In the genomic region with DNA sequence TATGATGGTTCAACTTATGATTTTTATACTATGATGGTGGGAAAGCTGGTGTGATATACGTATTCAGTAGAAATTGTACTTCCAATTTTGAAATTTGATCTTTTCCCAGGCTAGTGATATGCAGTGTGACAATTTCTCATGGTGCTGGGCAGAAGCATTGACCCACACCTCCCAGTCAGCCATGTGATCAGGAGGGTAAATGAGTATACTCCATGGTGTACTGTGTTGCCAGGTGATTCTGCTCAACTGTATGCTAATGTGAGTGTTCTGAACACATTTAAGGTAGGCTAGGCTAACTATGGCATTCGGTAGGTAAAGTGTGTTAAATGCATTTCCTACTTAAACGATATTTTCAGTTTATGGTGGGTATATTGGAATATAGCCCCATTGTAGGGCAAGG, we compare ENCODE assay signal across 22 cellular contexts. TPM values are rescaled to one million over a fixed set of nuclear protein-coding genes. Genes with fewer than 3 reads are reported as not detected.
DNase-seq lines count a peak whose midpoint lies in the region; ATAC-seq, FAIRE-seq and TF ChIP-seq lines count a peak whose summit lies in the region.
"Had no signal": no experiment of that assay in that cellular context is flagged by ENCODE, and none has a peak within 500 bp of the region (broad histone marks: within the 10 kb centered on the region; RNA-seq: fewer than 3 reads in every experiment).

No MANE protein-coding gene starts in this region.

- peak; percentile 51; the same call in 2 of the 3 replicates for ATAC-seq in HepG2
- ATAC-seq in right lobe of liver, result no peak
- ATAC-seq in T-helper 17 cell, result no peak
- peak; percentile 57 for ATAC-seq in left lobe of liver
- ATAC-seq: Panc1 had no signal

- H3K4me3 ChIP-seq in HepG2 (replicated peaks in 1 of 3; ENCODE audit: insufficient read depth in 1 of 3, low read depth in 2 of 3, low read length in 3 of 3), result no peak overlapping the region
- H3K4me3 ChIP-seq in right lobe of liver, result no peak overlapping the region
- no peak overlapping the region for H3K4me3 ChIP-seq in transverse colon
- no peak overlapping the region for H3K4me3 ChIP-seq in osteoblast (ENCODE audit: insufficient read depth, low read length)

- H3K36me3 Mint-ChIP-seq in T-helper 17 cell (ENCODE audit: low read depth), result no peaks in the 10 kb centered on the region

- intact Hi-C loops in HepG2 (cut with micrococcal nuclease; ENCODE audit: unreplicated experiment) (no loop called here), right lobe of liver (cut with DNase I) (no loop called here), transverse colon (cut with DNase I; ENCODE audit: low total_unique reads) (no loop called here)

- 92% methylated on average over 3 of the region's 3 CpGs for WGBS in HepG2 (ENCODE audit: low lambda C conversion rate)
- 83% methylated on average over 3 of the region's 3 CpGs for WGBS in right lobe of liver (ENCODE audit: insufficient coverage, low coverage, low lambda C conversion rate, missing lambda C conversion rate)
- 51 to 64% methylated on average over 3 of the region's 3 CpGs for whole genome bisulfite sequencing in transverse colon (ENCODE audit: low coverage in 1 of 2), 2 donors

- peak overlapping the region; percentile 43 for H3K27ac Mint-ChIP-seq in T-helper 17 cell

- H3K27me3 Mint-ChIP-seq in T-helper 17 cell, result no peaks in the 10 kb centered on the region
- H3K27me3 Mint-ChIP-seq: CD8-positive, alpha-beta memory T cell had no signal

- H2AFZ ChIP-seq in HepG2 (ENCODE audit: low read length) (no peak overlapping the region), osteoblast (ENCODE audit: low read length) (no peak overlapping the region)

- no TSS peak for BruUV-seq in HepG2 (replicated peaks; lab: Mats Ljungman, UMichigan)

- TF ChIP-seq EP300 in HepG2 (IDR thresholded peaks at IDR 0.05; ENCODE audit: low read depth in 2 of 2, low read length in 2 of 2) (no peak), HepG2 (CRISPR knock-in tag; IDR thresholded peaks at IDR 0.05; ENCODE audit: borderline replicate concordance) (no peak), transverse colon (IDR thresholded peaks at IDR 0.05; ENCODE audit: low read depth) (no peak)

- H3K9ac ChIP-seq in HepG2 (ENCODE audit: insufficient read depth, low read depth, low read length), result no peak overlapping the region

- 0 out of 2 replicates have a peak, but pooled peaks cover 11% of the 10 kb centered on the region for H4K20me1 ChIP-seq in HepG2 (ENCODE audit: insufficient read depth, low read length)
- H4K20me1 ChIP-seq in osteoblast (ENCODE audit: insufficient read depth, low read length), result peaks cover 45% of the 10 kb centered on the region

- no peak for TF ChIP-seq POLR2A in HepG2 (IDR thresholded peaks at IDR 0.05; ENCODE audit: insufficient read depth in 1 of 2, low read depth in 2 of 2, low read length in 2 of 2)
- TF ChIP-seq POLR2A in right lobe of liver (IDR thresholded peaks at IDR 0.05), result no peak
- TF ChIP-seq POLR2A in transverse colon (IDR thresholded peaks at IDR 0.05), result no peak

- in situ Hi-C loops in HepG2 (cut with HindIII; ENCODE audit: extremely low pct_ligation_motif_present, low pct_unique_long_range_greater_than_20kb), result no loop called here
- in situ Hi-C loops in transverse colon (cut with MboI; ENCODE audit: low pct_ligation_motif_present in 1 of 4, low pct_unique_long_range_greater_than_20kb in 1 of 4, low sequenced_read_pairs in 3 of 4), result no loop called here

- no peak for TF ChIP-seq CTCF in HepG2 (CRISPR knock-in tag; IDR thresholded peaks at IDR 0.05)
- no peak for TF ChIP-seq CTCF in right lobe of liver (IDR thresholded peaks at IDR 0.05)
- TF ChIP-seq CTCF in transverse colon (IDR thresholded peaks at IDR 0.05), result no peak
- no peak for TF ChIP-seq CTCF in osteoblast (IDR thresholded peaks at IDR 0.05; ENCODE audit: extremely low read depth, low read depth, low read length)

- CTCF ChIA-PET in HepG2 (lab: Yijun Ruan, JAX; ENCODE audit: low intra/inter-chr PET ratio, low total read pairs), result no interaction called here

- H3K4me1 ChIP-seq in HepG2 (ENCODE audit: insufficient read depth, low read length), result peaks cover 26% of the 10 kb centered on the region
- no peaks in the 10 kb centered on the region for H3K4me1 ChIP-seq in right lobe of liver
- peaks cover 11 to 45% (median 23%) of the 10 kb centered on the region in 4 donors for H3K4me1 ChIP-seq in transverse colon
- H3K4me1 ChIP-seq in osteoblast (ENCODE audit: insufficient read depth, low read length), result peaks cover 9% of the 10 kb centered on the region

- peaks cover 37% of the 10 kb centered on the region for H3K4me1 Mint-ChIP-seq in T-helper 17 cell

- no peak overlapping the region for H3K4me3 Mint-ChIP-seq in T-helper 17 cell
- H3K4me3 Mint-ChIP-seq: CD8-positive, alpha-beta memory T cell had no signal

- H3K27ac ChIP-seq in HepG2 (ENCODE audit: extremely low read length, insufficient read depth, low read length), result no peak overlapping the region
- no peak overlapping the region for H3K27ac ChIP-seq in right lobe of liver
- peak overlapping the region in 3 of 4 donors; percentile 8 to 57 (median 47) for H3K27ac ChIP-seq in transverse colon
- no peak overlapping the region for H3K27ac ChIP-seq in osteoblast (ENCODE audit: low read depth, low read length)
- H3K27ac ChIP-seq: HL-60, RWPE1 had no signal

- H3K9me3 ChIP-seq in HepG2 (ENCODE audit: low read length), result 0 out of 2 replicates have a peak, but pooled peaks cover 3% of the 10 kb centered on the region
- no peaks in the 10 kb centered on the region for H3K9me3 ChIP-seq in right lobe of liver
- H3K9me3 ChIP-seq in T-helper 17 cell (ENCODE audit: control insufficient read depth, low read length, poor library complexity, severe bottlenecking), result no peaks in the 10 kb centered on the region
- H3K9me3 ChIP-seq in transverse colon, result peaks cover 0 to 3% of the 10 kb centered on the region in 2 donors
- H3K9me3 ChIP-seq in osteoblast (ENCODE audit: low read depth, low read length), result no peaks in the 10 kb centered on the region

- H3K27me3 ChIP-seq in HepG2 (ENCODE audit: control insufficient read depth in 1 of 2, insufficient read depth in 2 of 2, low read length in 2 of 2), result no peaks in the 10 kb centered on the region
- no peaks in the 10 kb centered on the region for H3K27me3 ChIP-seq in right lobe of liver
- no peaks in the 10 kb centered on the region for H3K27me3 ChIP-seq in transverse colon
- H3K27me3 ChIP-seq in osteoblast (ENCODE audit: insufficient read depth, low read length), result no peaks in the 10 kb centered on the region

- POLR2A ChIA-PET in HepG2 (lab: Yijun Ruan, JAX), result interaction anchor here (0.7 kb wide), 1 partner anchor 19 kb away, joined by 3 read pairs; the partner anchor contains the start of gene PTPRA

- no peak for FAIRE-seq in HepG2 (lab: Jason Lieb, UNC)
- FAIRE-seq: GM12892 had no signal

- DNase-seq in HepG2 (ENCODE audit: low spot score), result no peak
- no peak for DNase-seq in right lobe of liver
- no peak for DNase-seq in T-helper 17 cell
- no peak for DNase-seq in left lobe of liver (ENCODE audit: low spot score)
- peak; percentile 25 for DNase-seq in transverse colon
- DNase-seq in effector CD4-positive, alpha-beta T cell, result no peak
- no peak for DNase-seq in NCI-H345 treated with DMSO at 0.1 percent for 48 hours (lab: John Stamatoyannopoulos, UW; ENCODE audit: unreplicated experiment)
- DNase-seq in osteoblast (ENCODE audit: insufficient read length, low spot score, missing footprints), result no peak
- DNase-seq: C1 segment of cervical spinal cord; Calu3; CD8-positive, alpha-beta memory T cell; DND-41; Karpas-422; NCI-H1105 treated with DMSO at 0.1 percent for 48 hours; NCI-H146; NCI-H2029; NCI-H526 treated with DMSO at 0.1 percent for 48 hours; SHP77 had no signal

- no peak for TF ChIP-seq RAD21 in HepG2 (CRISPR knock-in tag; IDR thresholded peaks at IDR 0.05)

- H3K36me3 ChIP-seq in HepG2 (replicated peaks in 1 of 2; ENCODE audit: control insufficient read depth in 1 of 2, insufficient read depth in 2 of 2, low read length in 2 of 2) (0 out of 5 replicates have a peak, but pooled peaks cover 0 to 1% of the 10 kb centered on the region in 2 experiments), right lobe of liver (no peaks in the 10 kb centered on the region), transverse colon (no peaks in the 10 kb centered on the region), osteoblast (ENCODE audit: insufficient read depth, low read length) (no peaks in the 10 kb centered on the region)

- peaks cover 82% of the 10 kb centered on the region for H3K79me2 ChIP-seq in HepG2 (ENCODE audit: insufficient read depth, low read length)
- H3K79me2 ChIP-seq in osteoblast (ENCODE audit: insufficient read depth, low read length), result peaks cover 80% of the 10 kb centered on the region

- no peak overlapping the region for H3K4me2 ChIP-seq in HepG2 (ENCODE audit: low read depth, low read length)
- H3K4me2 ChIP-seq in osteoblast (ENCODE audit: insufficient read depth, low read length), result no peak overlapping the region

RNA-seq across cellular contexts. Expression of gene PTPRA, which starts 19.1 kb away (rescaled TPM):
- total RNA-seq in HepG2 (2016; rRNA removed; fragmentation: Illumina TruSeq; extraction: Trizol) (43.7 and 47.2 TPM in 2 replicates), right lobe of liver (10 to 100 TPM; 15.7 to 22.1 (median 18.6) TPM), T-helper 17 cell (10 to 100 TPM; 72.1 to 76.5 TPM), left lobe of liver (15.3 TPM), transverse colon (10 to 100 TPM; 32.2 to 55.8 (median 45.8) TPM), osteoblast (44.2 and 51.0 TPM in 2 replicates)
- 75.0 and 92.4 TPM in 2 replicates for total RNA-seq in HepG2 (2016; cell fraction: cytosol; rRNA removed; fragmentation: Illumina TruSeq; extraction: Trizol; ENCODE audit: low read depth)
- total RNA-seq in HepG2 (2016; cell fraction: insoluble cytoplasmic fraction; rRNA removed; fragmentation: Illumina TruSeq; extraction: Trizol), result 36.6 and 48.6 TPM in 2 replicates
- 68.2 and 69.6 TPM in 2 replicates for total RNA-seq in HepG2 (2016; cell fraction: membrane; rRNA removed; fragmentation: Illumina TruSeq; extraction: Trizol)
- total RNA-seq in HepG2 (2016; cell fraction: nucleus; rRNA removed; fragmentation: Illumina TruSeq; extraction: Trizol), result 49.3 and 53.4 TPM in 2 replicates
- 107 and 127 TPM in 2 replicates for polyA plus RNA-seq in HepG2 (2011; rRNA removed)
- 69.7 and 102 TPM in 2 replicates for polyA plus RNA-seq in HepG2 (2011; cell fraction: cytosol; rRNA removed)
- 65.1 and 68.2 TPM in 2 replicates for polyA plus RNA-seq in HepG2 (2011; cell fraction: nucleus; rRNA removed)
- 67.3 and 73.2 TPM in 2 replicates for polyA plus RNA-seq in HepG2 (2012)
- 23.1 and 26.7 TPM in 2 replicates for polyA plus RNA-seq in HepG2 (2016; cell fraction: cytosol; fragmentation: Illumina TruSeq; extraction: Trizol; ENCODE audit: low read depth)
- 56.2 and 64.8 TPM in 2 replicates for polyA plus RNA-seq in HepG2 (2016; cell fraction: insoluble cytoplasmic fraction; fragmentation: Illumina TruSeq; extraction: Trizol; ENCODE audit: low read depth)
- 68.7 and 72.2 TPM in 2 replicates for polyA plus RNA-seq in HepG2 (2016; cell fraction: membrane; fragmentation: Illumina TruSeq; extraction: Trizol; ENCODE audit: low read depth)
- 100 and 102 TPM in 2 replicates for polyA plus RNA-seq in HepG2 (2016; cell fraction: nucleus; fragmentation: Illumina TruSeq; extraction: Trizol; ENCODE audit: insufficient read depth, low read depth)
- polyA minus RNA-seq in HepG2 (2011; rRNA and poly(A)+ RNA removed; ENCODE audit: low replicate concordance), result 22.9 and 71.1 TPM in 2 replicates
- 48.3 and 52.0 TPM in 2 replicates for polyA minus RNA-seq in HepG2 (2011; cell fraction: cytosol; rRNA and poly(A)+ RNA removed)
- 49.8 and 61.4 TPM in 2 replicates for polyA minus RNA-seq in HepG2 (2011; cell fraction: nucleus; rRNA and poly(A)+ RNA removed)

RNA-seq across cellular contexts. Expression of gene VPS16, which starts 51.8 kb away (rescaled TPM):
- 27.6 and 35.4 TPM in 2 replicates for total RNA-seq in HepG2 (2016; rRNA removed; fragmentation: Illumina TruSeq; extraction: Trizol)
- total RNA-seq in HepG2 (2016; cell fraction: cytosol; rRNA removed; fragmentation: Illumina TruSeq; extraction: Trizol; ENCODE audit: low read depth), result 5.8 and 7.1 TPM in 2 replicates
- total RNA-seq in HepG2 (2016; cell fraction: insoluble cytoplasmic fraction; rRNA removed; fragmentation: Illumina TruSeq; extraction: Trizol), result 28.5 and 36.0 TPM in 2 replicates
- 7.1 and 7.2 TPM in 2 replicates for total RNA-seq in HepG2 (2016; cell fraction: membrane; rRNA removed; fragmentation: Illumina TruSeq; extraction: Trizol)
- total RNA-seq in HepG2 (2016; cell fraction: nucleus; rRNA removed; fragmentation: Illumina TruSeq; extraction: Trizol), result 36.6 and 39.6 TPM in 2 replicates
- polyA plus RNA-seq in HepG2 (2011; rRNA removed), result 34.2 and 44.0 TPM in 2 replicates
- 21.5 and 23.3 TPM in 2 replicates for polyA plus RNA-seq in HepG2 (2011; cell fraction: cytosol; rRNA removed)
- 216 and 253 TPM in 2 replicates for polyA plus RNA-seq in HepG2 (2011; cell fraction: nucleus; rRNA removed)
- 26.0 and 31.8 TPM in 2 replicates for polyA plus RNA-seq in HepG2 (2012)
- polyA plus RNA-seq in HepG2 (2016; cell fraction: cytosol; fragmentation: Illumina TruSeq; extraction: Trizol; ENCODE audit: low read depth), result 3.7 and 4.5 TPM in 2 replicates
- polyA plus RNA-seq in HepG2 (2016; cell fraction: insoluble cytoplasmic fraction; fragmentation: Illumina TruSeq; extraction: Trizol; ENCODE audit: low read depth), result 22.7 and 23.3 TPM in 2 replicates
- 4.4 and 5.8 TPM in 2 replicates for polyA plus RNA-seq in HepG2 (2016; cell fraction: membrane; fragmentation: Illumina TruSeq; extraction: Trizol; ENCODE audit: low read depth)
- polyA plus RNA-seq in HepG2 (2016; cell fraction: nucleus; fragmentation: Illumina TruSeq; extraction: Trizol; ENCODE audit: insufficient read depth, low read depth), result 85.0 and 94.6 TPM in 2 replicates
- 26.6 and 68.4 TPM in 2 replicates for polyA minus RNA-seq in HepG2 (2011; rRNA and poly(A)+ RNA removed; ENCODE audit: low replicate concordance)
- polyA minus RNA-seq in HepG2 (2011; cell fraction: cytosol; rRNA and poly(A)+ RNA removed), result 14.9 and 18.9 TPM in 2 replicates
- polyA minus RNA-seq in HepG2 (2011; cell fraction: nucleus; rRNA and poly(A)+ RNA removed), result 34.0 and 43.6 TPM in 2 replicates
- 10 to 100 TPM; 17.2 to 22.2 (median 19.1) TPM for total RNA-seq in right lobe of liver
- total RNA-seq in T-helper 17 cell, result 10 to 100 TPM; 41.9 to 42.9 TPM
- 19.3 TPM for total RNA-seq in left lobe of liver
- 10 to 100 TPM; 29.2 to 42.2 (median 36.7) TPM for total RNA-seq in transverse colon
- total RNA-seq in osteoblast, result 36.2 and 40.1 TPM in 2 replicates

RNA-seq across cellular contexts. Expression of gene PCED1A, which starts 51.9 kb away (rescaled TPM):
- total RNA-seq in HepG2 (2016; rRNA removed; fragmentation: Illumina TruSeq; extraction: Trizol) (12.6 and 40.1 TPM in 2 replicates), right lobe of liver (10 to 100 TPM in 5 of 6 experiments, 1 to 10 TPM in 1; 9.6 to 22.2 (median 18.6) TPM), T-helper 17 cell (10 to 100 TPM; 45.8 to 47.0 TPM), left lobe of liver (21.4 TPM), transverse colon (10 to 100 TPM; 15.5 to 85.7 (median 36.6) TPM), osteoblast (21.5 and 24.2 TPM in 2 replicates)
- total RNA-seq in HepG2 (2016; cell fraction: cytosol; rRNA removed; fragmentation: Illumina TruSeq; extraction: Trizol; ENCODE audit: low read depth), result 15.8 and 19.1 TPM in 2 replicates
- 12.7 and 43.6 TPM in 2 replicates for total RNA-seq in HepG2 (2016; cell fraction: insoluble cytoplasmic fraction; rRNA removed; fragmentation: Illumina TruSeq; extraction: Trizol)
- total RNA-seq in HepG2 (2016; cell fraction: membrane; rRNA removed; fragmentation: Illumina TruSeq; extraction: Trizol), result 25.5 and 30.3 TPM in 2 replicates
- total RNA-seq in HepG2 (2016; cell fraction: nucleus; rRNA removed; fragmentation: Illumina TruSeq; extraction: Trizol), result 50.5 and 56.6 TPM in 2 replicates
- polyA plus RNA-seq in HepG2 (2011; rRNA removed), result 84.2 and 92.3 TPM in 2 replicates
- 34.6 and 52.7 TPM in 2 replicates for polyA plus RNA-seq in HepG2 (2011; cell fraction: cytosol; rRNA removed)
- 548 and 651 TPM in 2 replicates for polyA plus RNA-seq in HepG2 (2011; cell fraction: nucleus; rRNA removed)
- 37.5 and 47.0 TPM in 2 replicates for polyA plus RNA-seq in HepG2 (2012)
- 15.4 and 16.6 TPM in 2 replicates for polyA plus RNA-seq in HepG2 (2016; cell fraction: cytosol; fragmentation: Illumina TruSeq; extraction: Trizol; ENCODE audit: low read depth)
- 13.1 and 14.6 TPM in 2 replicates for polyA plus RNA-seq in HepG2 (2016; cell fraction: insoluble cytoplasmic fraction; fragmentation: Illumina TruSeq; extraction: Trizol; ENCODE audit: low read depth)
- 23.9 and 27.4 TPM in 2 replicates for polyA plus RNA-seq in HepG2 (2016; cell fraction: membrane; fragmentation: Illumina TruSeq; extraction: Trizol; ENCODE audit: low read depth)
- polyA plus RNA-seq in HepG2 (2016; cell fraction: nucleus; fragmentation: Illumina TruSeq; extraction: Trizol; ENCODE audit: insufficient read depth, low read depth), result 129 TPM in 2 replicates
- polyA minus RNA-seq in HepG2 (2011; rRNA and poly(A)+ RNA removed; ENCODE audit: low replicate concordance), result 12.5 and 33.7 TPM in 2 replicates
- polyA minus RNA-seq in HepG2 (2011; cell fraction: cytosol; rRNA and poly(A)+ RNA removed), result 9.0 and 9.2 TPM in 2 replicates
- polyA minus RNA-seq in HepG2 (2011; cell fraction: nucleus; rRNA and poly(A)+ RNA removed), result 45.2 and 51.7 TPM in 2 replicates

Comparison
In these comparisons a context has a peak if more than half of its experiments do, and no peak if none do; other contexts are left out.
1. ATAC-seq: peak in HepG2 (single experiment) and left lobe of liver (single experiment); none in right lobe of liver (0 of 4) and T-helper 17 cell (single experiment).
2. H3K27ac ChIP-seq: peak in transverse colon (3 of 4); none in HepG2 (single experiment), right lobe of liver (0 of 3) and osteoblast (single experiment).